Comparison of ENCODE assay signal across 8 cellular contexts in the genomic region with DNA sequence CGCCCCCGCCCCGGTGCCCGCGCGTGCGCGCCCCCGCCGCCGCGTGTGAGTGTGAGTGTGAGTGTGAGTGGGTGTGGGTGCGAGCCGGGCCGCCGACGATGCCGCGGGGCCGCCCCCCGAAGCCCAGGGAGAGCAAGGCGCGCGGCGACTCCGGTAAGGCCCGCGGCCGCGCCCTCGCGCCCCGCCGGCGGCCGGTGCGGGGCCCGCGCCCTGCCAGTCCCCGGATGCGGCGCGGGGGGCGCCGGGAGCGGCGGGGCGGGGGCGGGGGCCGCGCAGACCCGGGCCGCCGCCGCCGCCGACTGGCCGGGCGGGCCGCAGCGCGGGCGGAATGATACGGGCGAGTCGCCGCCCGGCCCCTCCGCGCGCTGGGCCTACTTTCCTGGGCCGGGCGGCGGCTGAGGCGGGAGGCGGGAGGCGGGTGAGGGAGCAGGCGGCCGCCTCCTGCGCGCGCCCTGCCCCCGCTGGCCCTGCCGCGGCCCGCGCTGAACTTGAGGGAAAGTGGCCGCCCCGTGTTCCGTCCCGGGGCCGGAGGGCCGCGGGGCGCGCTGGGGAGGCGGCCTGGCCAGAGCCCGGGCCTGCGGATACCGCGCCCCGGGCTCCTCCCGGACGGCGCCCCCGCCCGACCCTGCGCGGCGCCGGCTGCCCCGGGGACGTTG. TPM values are rescaled to one million over a fixed set of nuclear protein-coding genes. Genes with fewer than 3 reads are reported as not detected.
DNase-seq lines count a peak whose midpoint lies in the region; ATAC-seq and TF ChIP-seq lines count a peak whose summit lies in the region.

A gene (plus strand): TSS at position 48 of the 656 bp plus-strand sequence. CDS start 51 bp downstream, at position 99.

- H3K4me1 Mint-ChIP-seq in WTC11 = peaks cover 32% of the 10 kb centered on the region

- H3K27ac Mint-ChIP-seq in WTC11 = peak within 1 kb of the TSS; percentile 85

- peak within 1 kb of the TSS; percentile 87 for H3K4me3 Mint-ChIP-seq in WTC11

- ATAC-seq in HG02623 (IDR thresholded peaks at IDR 0.05; ENCODE audit: unreplicated experiment) (peak; percentile 34), WTC11 (peak; percentile 39)

- DNase-seq in NCI-H1436 (lab: John Stamatoyannopoulos, UW) (peak; percentile 48), NCI-H1436 treated with DMSO at 0.1 percent for 48 hours (lab: John Stamatoyannopoulos, UW) (no peak), NCI-H1092 treated with DMSO at 0.1 percent for 48 hours (lab: John Stamatoyannopoulos, UW) (peak; percentile 61), WTC11 (ENCODE audit: low spot score) (peak; percentile 62), cardiac fibroblast (ENCODE audit: low read depth in 2 of 2) (peak; percentile 77 to 92), iris pigment epithelial cell (ENCODE audit: low read depth) (peak; percentile 82)
- peak; percentile 67 for DNase-seq in stimulated activated CD4-positive, alpha-beta T cell treated with anti-CD3 and anti-CD28 coated beads, Interleukin-12 subunit alpha, Interleukin-12 subunit beta, amount 100 ng/mL, for 4 hours

- H3K9me3 Mint-ChIP-seq in WTC11 = no peaks in the 10 kb centered on the region

- POLR2A ChIA-PET in WTC11 (lab: Charles Lee) = no interaction called here

- CTCF ChIA-PET in WTC11 (lab: Charles Lee) = interaction anchor here (0.5 to 1.6 kb wide), 2 partner anchors 20 to 23 kb away, joined by 3 to 14 read pairs; no protein-coding TSS in a partner anchor

- H3K4me3 ChIP-seq in cardiac fibroblast (replicated peaks in 1 of 2; ENCODE audit: low read depth in 2 of 2, low read length in 2 of 2) = peak within 1 kb of the TSS; percentile 76 to 85

- H3K36me3 Mint-ChIP-seq in WTC11 = peaks cover 5% of the 10 kb centered on the region

- no peaks in the 10 kb centered on the region; the same call in 1 of the 2 replicates for H3K27me3 Mint-ChIP-seq in WTC11 (ENCODE audit: low read depth)

- no peak for TF ChIP-seq CTCF in WTC11 (IDR thresholded peaks at IDR 0.05)
- TF ChIP-seq CTCF in cardiac fibroblast (IDR thresholded peaks at IDR 0.05; ENCODE audit: low read depth, low read length) = no peak

TF ChIP-seq in WTC11, 78 proteins besides CTCF, POLR2A, EP300 and RAD21 (continues in another document):
- TF ChIP-seq ZNF219 (CRISPR knock-in tag; IDR thresholded peaks at IDR 0.05; ENCODE audit: borderline replicate concordance) (no peak), ZNF263 (CRISPR knock-in tag; IDR thresholded peaks at IDR 0.05; ENCODE audit: low read depth) (no peak), NR3C1 (CRISPR knock-in tag; conservative IDR thresholded peaks at IDR 0.05; ENCODE audit: low read depth) (0 out of 2 replicates have a peak, but pooled peaks have one; percentile 49), ETV6 (CRISPR knock-in tag; IDR thresholded peaks at IDR 0.05) (no peak), NFE2L1 (CRISPR knock-in tag; IDR thresholded peaks at IDR 0.05) (no peak), ZNF396 (CRISPR knock-in tag; IDR thresholded peaks at IDR 0.05; ENCODE audit: borderline replicate concordance) (no peak), JUN (CRISPR knock-in tag; IDR thresholded peaks at IDR 0.05) (no peak), EMX1 (CRISPR knock-in tag; IDR thresholded peaks at IDR 0.05) (no peak), FOXP1 (CRISPR knock-in tag; IDR thresholded peaks at IDR 0.05; ENCODE audit: borderline replicate concordance) (no peak)
- TF ChIP-seq, protein P1, sequence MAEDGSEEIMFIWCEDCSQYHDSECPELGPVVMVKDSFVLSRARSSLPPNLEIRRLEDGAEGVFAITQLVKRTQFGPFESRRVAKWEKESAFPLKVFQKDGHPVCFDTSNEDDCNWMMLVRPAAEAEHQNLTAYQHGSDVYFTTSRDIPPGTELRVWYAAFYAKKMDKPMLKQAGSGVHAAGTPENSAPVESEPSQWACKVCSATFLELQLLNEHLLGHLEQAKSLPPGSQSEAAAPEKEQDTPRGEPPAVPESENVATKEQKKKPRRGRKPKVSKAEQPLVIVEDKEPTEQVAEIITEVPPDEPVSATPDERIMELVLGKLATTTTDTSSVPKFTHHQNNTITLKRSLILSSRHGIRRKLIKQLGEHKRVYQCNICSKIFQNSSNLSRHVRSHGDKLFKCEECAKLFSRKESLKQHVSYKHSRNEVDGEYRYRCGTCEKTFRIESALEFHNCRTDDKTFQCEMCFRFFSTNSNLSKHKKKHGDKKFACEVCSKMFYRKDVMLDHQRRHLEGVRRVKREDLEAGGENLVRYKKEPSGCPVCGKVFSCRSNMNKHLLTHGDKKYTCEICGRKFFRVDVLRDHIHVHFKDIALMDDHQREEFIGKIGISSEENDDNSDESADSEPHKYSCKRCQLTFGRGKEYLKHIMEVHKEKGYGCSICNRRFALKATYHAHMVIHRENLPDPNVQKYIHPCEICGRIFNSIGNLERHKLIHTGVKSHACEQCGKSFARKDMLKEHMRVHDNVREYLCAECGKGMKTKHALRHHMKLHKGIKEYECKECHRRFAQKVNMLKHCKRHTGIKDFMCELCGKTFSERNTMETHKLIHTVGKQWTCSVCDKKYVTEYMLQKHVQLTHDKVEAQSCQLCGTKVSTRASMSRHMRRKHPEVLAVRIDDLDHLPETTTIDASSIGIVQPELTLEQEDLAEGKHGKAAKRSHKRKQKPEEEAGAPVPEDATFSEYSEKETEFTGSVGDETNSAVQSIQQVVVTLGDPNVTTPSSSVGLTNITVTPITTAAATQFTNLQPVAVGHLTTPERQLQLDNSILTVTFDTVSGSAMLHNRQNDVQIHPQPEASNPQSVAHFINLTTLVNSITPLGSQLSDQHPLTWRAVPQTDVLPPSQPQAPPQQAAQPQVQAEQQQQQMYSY (CRISPR knock-in tag; IDR thresholded peaks at IDR 0.05) = no peak
- TF ChIP-seq, protein P2, sequence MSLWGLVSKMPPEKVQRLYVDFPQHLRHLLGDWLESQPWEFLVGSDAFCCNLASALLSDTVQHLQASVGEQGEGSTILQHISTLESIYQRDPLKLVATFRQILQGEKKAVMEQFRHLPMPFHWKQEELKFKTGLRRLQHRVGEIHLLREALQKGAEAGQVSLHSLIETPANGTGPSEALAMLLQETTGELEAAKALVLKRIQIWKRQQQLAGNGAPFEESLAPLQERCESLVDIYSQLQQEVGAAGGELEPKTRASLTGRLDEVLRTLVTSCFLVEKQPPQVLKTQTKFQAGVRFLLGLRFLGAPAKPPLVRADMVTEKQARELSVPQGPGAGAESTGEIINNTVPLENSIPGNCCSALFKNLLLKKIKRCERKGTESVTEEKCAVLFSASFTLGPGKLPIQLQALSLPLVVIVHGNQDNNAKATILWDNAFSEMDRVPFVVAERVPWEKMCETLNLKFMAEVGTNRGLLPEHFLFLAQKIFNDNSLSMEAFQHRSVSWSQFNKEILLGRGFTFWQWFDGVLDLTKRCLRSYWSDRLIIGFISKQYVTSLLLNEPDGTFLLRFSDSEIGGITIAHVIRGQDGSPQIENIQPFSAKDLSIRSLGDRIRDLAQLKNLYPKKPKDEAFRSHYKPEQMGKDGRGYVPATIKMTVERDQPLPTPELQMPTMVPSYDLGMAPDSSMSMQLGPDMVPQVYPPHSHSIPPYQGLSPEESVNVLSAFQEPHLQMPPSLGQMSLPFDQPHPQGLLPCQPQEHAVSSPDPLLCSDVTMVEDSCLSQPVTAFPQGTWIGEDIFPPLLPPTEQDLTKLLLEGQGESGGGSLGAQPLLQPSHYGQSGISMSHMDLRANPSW (CRISPR knock-in tag; conservative IDR thresholded peaks at IDR 0.05; ENCODE audit: low read depth) = no peak
- TF ChIP-seq, protein P3, sequence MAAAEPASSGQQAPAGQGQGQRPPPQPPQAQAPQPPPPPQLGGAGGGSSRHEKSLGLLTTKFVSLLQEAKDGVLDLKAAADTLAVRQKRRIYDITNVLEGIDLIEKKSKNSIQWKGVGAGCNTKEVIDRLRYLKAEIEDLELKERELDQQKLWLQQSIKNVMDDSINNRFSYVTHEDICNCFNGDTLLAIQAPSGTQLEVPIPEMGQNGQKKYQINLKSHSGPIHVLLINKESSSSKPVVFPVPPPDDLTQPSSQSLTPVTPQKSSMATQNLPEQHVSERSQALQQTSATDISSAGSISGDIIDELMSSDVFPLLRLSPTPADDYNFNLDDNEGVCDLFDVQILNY (CRISPR knock-in tag; IDR thresholded peaks at IDR 0.05) = no peak
- TF ChIP-seq, protein P4, sequence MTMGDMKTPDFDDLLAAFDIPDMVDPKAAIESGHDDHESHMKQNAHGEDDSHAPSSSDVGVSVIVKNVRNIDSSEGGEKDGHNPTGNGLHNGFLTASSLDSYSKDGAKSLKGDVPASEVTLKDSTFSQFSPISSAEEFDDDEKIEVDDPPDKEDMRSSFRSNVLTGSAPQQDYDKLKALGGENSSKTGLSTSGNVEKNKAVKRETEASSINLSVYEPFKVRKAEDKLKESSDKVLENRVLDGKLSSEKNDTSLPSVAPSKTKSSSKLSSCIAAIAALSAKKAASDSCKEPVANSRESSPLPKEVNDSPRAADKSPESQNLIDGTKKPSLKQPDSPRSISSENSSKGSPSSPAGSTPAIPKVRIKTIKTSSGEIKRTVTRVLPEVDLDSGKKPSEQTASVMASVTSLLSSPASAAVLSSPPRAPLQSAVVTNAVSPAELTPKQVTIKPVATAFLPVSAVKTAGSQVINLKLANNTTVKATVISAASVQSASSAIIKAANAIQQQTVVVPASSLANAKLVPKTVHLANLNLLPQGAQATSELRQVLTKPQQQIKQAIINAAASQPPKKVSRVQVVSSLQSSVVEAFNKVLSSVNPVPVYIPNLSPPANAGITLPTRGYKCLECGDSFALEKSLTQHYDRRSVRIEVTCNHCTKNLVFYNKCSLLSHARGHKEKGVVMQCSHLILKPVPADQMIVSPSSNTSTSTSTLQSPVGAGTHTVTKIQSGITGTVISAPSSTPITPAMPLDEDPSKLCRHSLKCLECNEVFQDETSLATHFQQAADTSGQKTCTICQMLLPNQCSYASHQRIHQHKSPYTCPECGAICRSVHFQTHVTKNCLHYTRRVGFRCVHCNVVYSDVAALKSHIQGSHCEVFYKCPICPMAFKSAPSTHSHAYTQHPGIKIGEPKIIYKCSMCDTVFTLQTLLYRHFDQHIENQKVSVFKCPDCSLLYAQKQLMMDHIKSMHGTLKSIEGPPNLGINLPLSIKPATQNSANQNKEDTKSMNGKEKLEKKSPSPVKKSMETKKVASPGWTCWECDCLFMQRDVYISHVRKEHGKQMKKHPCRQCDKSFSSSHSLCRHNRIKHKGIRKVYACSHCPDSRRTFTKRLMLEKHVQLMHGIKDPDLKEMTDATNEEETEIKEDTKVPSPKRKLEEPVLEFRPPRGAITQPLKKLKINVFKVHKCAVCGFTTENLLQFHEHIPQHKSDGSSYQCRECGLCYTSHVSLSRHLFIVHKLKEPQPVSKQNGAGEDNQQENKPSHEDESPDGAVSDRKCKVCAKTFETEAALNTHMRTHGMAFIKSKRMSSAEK (CRISPR knock-in tag; IDR thresholded peaks at IDR 0.05; ENCODE audit: borderline replicate concordance) = no peak

RNA-seq across cellular contexts. Expression of the gene that starts here (rescaled TPM):
- total RNA-seq in WTC11 (2021) = 19.9 to 23.4 TPM (median 20.6 TPM) in 3 replicates
